1 cellular context compared by ENCODE assay signal in the genomic region with DNA sequence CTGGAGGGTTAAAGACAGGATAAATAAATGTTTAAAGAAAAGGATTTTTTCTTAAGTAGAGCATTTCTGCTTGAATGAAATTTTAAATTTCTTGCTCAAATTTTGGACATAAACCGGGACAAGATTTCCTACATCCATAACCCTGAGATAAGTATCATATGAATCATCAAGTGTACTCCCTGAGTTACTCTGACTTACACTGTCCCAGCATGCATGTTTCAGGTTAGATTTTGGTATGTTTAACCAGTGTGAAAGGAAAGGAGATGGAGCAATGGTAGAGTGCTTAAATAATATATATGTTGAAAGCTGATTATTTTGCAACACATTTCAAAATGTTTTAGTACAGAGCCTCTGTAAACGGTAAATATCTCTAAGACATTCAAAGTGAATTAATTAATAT.
TF ChIP-seq lines count a peak whose summit lies in the region.

No MANE protein-coding gene starts in this region.

TF ChIP-seq in WTC11, 78 proteins besides CTCF, POLR2A, EP300 and RAD21 (continued from another document):
- TF ChIP-seq, protein P1, sequence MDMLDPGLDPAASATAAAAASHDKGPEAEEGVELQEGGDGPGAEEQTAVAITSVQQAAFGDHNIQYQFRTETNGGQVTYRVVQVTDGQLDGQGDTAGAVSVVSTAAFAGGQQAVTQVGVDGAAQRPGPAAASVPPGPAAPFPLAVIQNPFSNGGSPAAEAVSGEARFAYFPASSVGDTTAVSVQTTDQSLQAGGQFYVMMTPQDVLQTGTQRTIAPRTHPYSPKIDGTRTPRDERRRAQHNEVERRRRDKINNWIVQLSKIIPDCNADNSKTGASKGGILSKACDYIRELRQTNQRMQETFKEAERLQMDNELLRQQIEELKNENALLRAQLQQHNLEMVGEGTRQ (CRISPR knock-in tag; IDR thresholded peaks at IDR 0.05), result no peak
